ENCODE assay signal across 20 cellular contexts in genomic region chr9:134352247-134352933, GRCh38.
"Had no signal": no experiment of that assay in that cellular context is flagged by ENCODE, and none has a peak within 500 bp of the region (broad histone marks: within the 10 kb centered on the region; RNA-seq: fewer than 3 reads in every experiment).

No MANE protein-coding gene starts in this region.

- ATAC-seq: activated naive CD8-positive, alpha-beta T cell treated with anti-CD3 and anti-CD28 coated beads, Interleukin-2, amount 50 U/mL, for 24 hours; activated T-cell treated with anti-CD3 and anti-CD28 coated beads, Interleukin-2, amount 50 U/mL, for 4 hours; esophagus mucosa had no signal

- H3K27me3 Mint-ChIP-seq: activated naive CD8-positive, alpha-beta T cell treated with anti-CD3 and anti-CD28 coated beads, Interleukin-2, amount 50 U/mL, for 24 hours had no signal

- H3K4me3 Mint-ChIP-seq: activated naive CD4-positive, alpha-beta T cell treated with anti-CD3 and anti-CD28 coated beads, Interleukin-2, amount 10 ng/mL, durations not matched to agents 7 days and 5 days; activated naive CD8-positive, alpha-beta T cell treated with anti-CD3 and anti-CD28 coated beads, Interleukin-2, amount 50 U/mL, for 24 hours; activated T-cell treated with anti-CD3 and anti-CD28 coated beads, Interleukin-2, amount 50 U/mL, for 4 hours had no signal

- H3K9me3 Mint-ChIP-seq: activated naive CD4-positive, alpha-beta T cell treated with anti-CD3 and anti-CD28 coated beads, Interleukin-2, amount 10 ng/mL, durations not matched to agents 7 days and 5 days; activated naive CD8-positive, alpha-beta T cell treated with anti-CD3 and anti-CD28 coated beads, Interleukin-2, amount 50 U/mL, for 24 hours; activated T-cell treated with anti-CD3 and anti-CD28 coated beads, Interleukin-2, amount 50 U/mL, for 4 hours had no signal

- H3K36me3 Mint-ChIP-seq: activated naive CD4-positive, alpha-beta T cell treated with anti-CD3 and anti-CD28 coated beads, Interleukin-2, amount 10 ng/mL, durations not matched to agents 7 days and 5 days had no signal

- H3K36me3 ChIP-seq: brain microvascular endothelial cell, colonic mucosa, tibial artery, uterus had no signal

- H3K27ac Mint-ChIP-seq: activated naive CD4-positive, alpha-beta T cell treated with anti-CD3 and anti-CD28 coated beads, Interleukin-2, amount 10 ng/mL, durations not matched to agents 7 days and 5 days; activated naive CD8-positive, alpha-beta T cell treated with anti-CD3 and anti-CD28 coated beads, Interleukin-2, amount 50 U/mL, for 24 hours had no signal

- DNase-seq: activated CD4-positive, alpha-beta T cell treated with anti-CD3 and anti-CD28 coated beads, Interleukin-2, amount 50 U/mL, for 1 hour; activated CD4-positive, CD25-positive, alpha-beta regulatory T cell treated with anti-CD3 and anti-CD28 coated beads, Interleukin-2, amount 50 U/mL, for 72 hours; activated CD8-positive, alpha-beta memory T cell treated with anti-CD3 and anti-CD28 coated beads, Interleukin-2, amount 50 U/mL, for 4 hours; activated naive CD4-positive, alpha-beta T cell treated with anti-CD3 and anti-CD28 coated beads, Interleukin-2, amount 10 ng/mL, durations not matched to agents 7 days and 5 days; activated naive CD8-positive, alpha-beta T cell treated with anti-CD3 and anti-CD28 coated beads, Interleukin-2, amount 50 U/mL, for 24 hours; activated T-cell treated with anti-CD3 and anti-CD28 coated beads, Interleukin-2, amount 50 U/mL, for 4 hours; anterior cingulate cortex; brain microvascular endothelial cell; central memory CD4-positive, alpha-beta T cell; colonic mucosa; heart right ventricle; midbrain; stimulated activated CD4-positive, alpha-beta T cell treated with anti-CD3 and anti-CD28 coated beads, Interleukin-12 subunit alpha, Interleukin-12 subunit beta, amount 100 ng/mL, for 4 hours; stimulated activated CD4-positive, alpha-beta T cell treated with anti-CD3 and anti-CD28 coated beads, Interleukin-1b, Interleukin-23, amount 100 ng/mL, for 48 hours; stimulated activated CD8-positive, alpha-beta memory T cell treated with anti-CD3 and anti-CD28 coated beads, Interleukin-4, amount 100 ng/mL, for 48 hours; stimulated activated naive CD4-positive, alpha-beta T cell; T1000; tibial artery; uterus had no signal

- H3K9me3 ChIP-seq: colonic mucosa, heart right ventricle, tibial artery, uterus had no signal

- H3K4me3 ChIP-seq: colonic mucosa, heart right ventricle, tibial artery, uterus had no signal

- H3K27ac ChIP-seq: brain microvascular endothelial cell, colonic mucosa, tibial artery had no signal

- H3K4me1 Mint-ChIP-seq: activated naive CD4-positive, alpha-beta T cell treated with anti-CD3 and anti-CD28 coated beads, Interleukin-2, amount 10 ng/mL, durations not matched to agents 7 days and 5 days; activated naive CD8-positive, alpha-beta T cell treated with anti-CD3 and anti-CD28 coated beads, Interleukin-2, amount 50 U/mL, for 24 hours had no signal

- H3K27me3 ChIP-seq: brain microvascular endothelial cell, colonic mucosa, heart right ventricle, tibial artery, uterus had no signal
